14 cellular contexts compared by ENCODE assay signal in the genomic region with DNA sequence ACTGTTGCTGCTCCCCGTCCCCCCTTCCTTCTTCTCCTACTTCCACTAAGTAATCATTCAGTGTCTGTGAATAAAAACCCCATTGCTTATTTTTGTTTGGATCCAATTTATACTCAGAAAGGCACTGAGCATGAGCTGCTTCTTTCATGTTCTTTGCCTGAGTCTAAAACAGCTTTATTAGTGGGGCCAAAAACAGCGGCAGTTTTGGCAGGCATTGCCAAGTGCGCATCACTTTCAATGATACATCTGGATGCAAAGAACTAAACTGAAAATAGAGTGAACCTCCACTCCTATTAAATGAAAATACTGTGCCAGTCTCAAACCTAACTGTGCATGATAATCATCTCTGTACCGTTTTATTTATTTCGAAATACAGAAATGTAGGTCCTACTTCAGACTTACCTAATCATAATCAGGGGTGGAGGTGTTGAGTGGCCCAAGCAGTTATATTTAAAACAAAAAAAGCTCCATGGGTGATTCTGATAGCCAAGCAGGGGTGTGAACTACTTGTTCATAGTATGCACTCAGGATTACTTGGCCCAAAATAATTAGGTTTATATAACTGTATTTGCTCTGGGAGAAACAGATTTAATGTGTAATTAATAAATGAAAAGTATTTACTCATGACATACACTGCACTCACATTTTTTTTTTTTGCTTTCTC. TPM values are rescaled to one million over a fixed set of nuclear protein-coding genes. Genes with fewer than 3 reads are reported as not detected.
A peak's percentile ranks its signal among the peaks of the same experiment; 100 is the strongest.
DNase-seq lines count a peak whose midpoint lies in the region; ATAC-seq and TF ChIP-seq lines count a peak whose summit lies in the region.
"Had no signal": no experiment of that assay in that cellular context is flagged by ENCODE, and none has a peak within 500 bp of the region (broad histone marks: within the 10 kb centered on the region; RNA-seq: fewer than 3 reads in every experiment).

No MANE protein-coding gene starts in this region.

- no peaks in the 10 kb centered on the region for H3K27me3 Mint-ChIP-seq in CD8-positive, alpha-beta memory T cell
- no peaks in the 10 kb centered on the region for H3K27me3 Mint-ChIP-seq in mesothelial cell of epicardium (ENCODE audit: low read depth)

- ATAC-seq in gastrocnemius medialis: no peak
- ATAC-seq: HCT116 had no signal

- TF ChIP-seq POLR2A in gastrocnemius medialis (IDR thresholded peaks at IDR 0.05): no peak

- H3K4me1 Mint-ChIP-seq in CD8-positive, alpha-beta memory T cell: peaks cover 72 to 85% (median 76%) of the 10 kb centered on the region in 3 donors
- H3K4me1 Mint-ChIP-seq in mesothelial cell of epicardium: peaks cover 6% of the 10 kb centered on the region

- no peaks in the 10 kb centered on the region for H3K27me3 ChIP-seq in CD8-positive, alpha-beta memory T cell (ENCODE audit: insufficient read depth, low read length, poor library complexity, severe bottlenecking)
- H3K27me3 ChIP-seq in gastrocnemius medialis: no peaks in the 10 kb centered on the region
- H3K27me3 ChIP-seq: neutrophil, tibial artery had no signal

- no peak for DNase-seq in CD8-positive, alpha-beta memory T cell
- DNase-seq in NCI-H446 (lab: John Stamatoyannopoulos, UW) (peak; percentile 39 to 46), fibroblast of mammary gland (ENCODE audit: low read depth) (peak; percentile 57), mesothelial cell of epicardium (ENCODE audit: low spot score in 2 of 2, unreplicated experiment in 2 of 2) (no peak), NCI-H187 treated with DMSO at 0.1 percent for 48 hours (lab: John Stamatoyannopoulos, UW) (no peak), gastrocnemius medialis (no peak), KBM-7 (no peak)
- DNase-seq: activated CD4-positive, alpha-beta T cell treated with anti-CD3 and anti-CD28 coated beads, Interleukin-2, amount 50 U/mL, for 4 hours; DMS153; NCI-H748 treated with DMSO at 0.1 percent for 48 hours; tibial artery had no signal

- TF ChIP-seq CTCF in fibroblast of mammary gland (conservative IDR thresholded peaks at IDR 0.05; ENCODE audit: control insufficient read depth, insufficient read depth, low read depth, low read length) (no peak), mesothelial cell of epicardium (IDR thresholded peaks at IDR 0.05; ENCODE audit: unreplicated experiment) (no peak), gastrocnemius medialis (IDR thresholded peaks at IDR 0.05 in 4 of 5, conservative IDR thresholded peaks at IDR 0.05 in 1 of 5) (no peak)

- H3K9me3 Mint-ChIP-seq in CD8-positive, alpha-beta memory T cell: no peaks in the 10 kb centered on the region
- no peaks in the 10 kb centered on the region for H3K9me3 Mint-ChIP-seq in mesothelial cell of epicardium
- H3K9me3 Mint-ChIP-seq: activated T-helper 1 cell treated with anti-CD3 and anti-CD28 coated beads, Interleukin-12 subunit alpha, Interleukin-12 subunit beta, Interleukin-2, Interleukin-4 antibody, amounts not matched to agents 30 ng/mL and 10 ng/mL and 1 ng/mL, durations not matched to agents 14 hours and 24 hours and 36 hours had no signal

- H3K27ac ChIP-seq in CD8-positive, alpha-beta memory T cell (ENCODE audit: low read depth, low read length): no peak overlapping the region
- no peak overlapping the region for H3K27ac ChIP-seq in gastrocnemius medialis
- H3K27ac ChIP-seq: neutrophil, tibial artery had no signal

- H3K4me1 ChIP-seq in CD8-positive, alpha-beta memory T cell (ENCODE audit: insufficient read depth, low read length): peaks cover 18% of the 10 kb centered on the region
- H3K4me1 ChIP-seq in gastrocnemius medialis: peaks cover 20 to 26% of the 10 kb centered on the region in 2 donors

- intact Hi-C loops in gastrocnemius medialis (cut with DNase I; ENCODE audit: low total_unique reads): no loop called here

- no peaks in the 10 kb centered on the region for H3K36me3 ChIP-seq in CD8-positive, alpha-beta memory T cell (ENCODE audit: insufficient read depth, low read length)
- no peaks in the 10 kb centered on the region for H3K36me3 ChIP-seq in gastrocnemius medialis
- H3K36me3 ChIP-seq: neutrophil, tibial artery had no signal

- peak overlapping the region in 7 of 8 donors; percentile 5 to 80 (median 54) for H3K27ac Mint-ChIP-seq in CD8-positive, alpha-beta memory T cell
- peak overlapping the region; percentile 36 for H3K27ac Mint-ChIP-seq in mesothelial cell of epicardium
- H3K27ac Mint-ChIP-seq: activated T-helper 1 cell treated with anti-CD3 and anti-CD28 coated beads, Interleukin-12 subunit alpha, Interleukin-12 subunit beta, Interleukin-2, Interleukin-4 antibody, amounts not matched to agents 30 ng/mL and 10 ng/mL and 1 ng/mL, durations not matched to agents 14 hours and 24 hours and 36 hours had no signal

- H3K9me3 ChIP-seq in CD8-positive, alpha-beta memory T cell (ENCODE audit: low read length): no peaks in the 10 kb centered on the region
- no peaks in the 10 kb centered on the region for H3K9me3 ChIP-seq in gastrocnemius medialis
- H3K9me3 ChIP-seq: neutrophil, tibial artery had no signal

- in situ Hi-C loops in gastrocnemius medialis (cut with MboI; ENCODE audit: low sequenced_read_pairs in 4 of 4) (no loop called here), KBM-7 (cut with MboI; ENCODE audit: low pct_unique_long_range_greater_than_20kb, low sequenced_read_pairs) (no loop called here)

- POLR2A ChIA-PET in CD8-positive, alpha-beta memory T cell (lab: Charles Lee): no interaction called here

- H3K36me3 Mint-ChIP-seq in CD8-positive, alpha-beta memory T cell: peaks cover 0 to 5% (median 4%) of the 10 kb centered on the region in 3 donors
- peaks cover 5% of the 10 kb centered on the region for H3K36me3 Mint-ChIP-seq in mesothelial cell of epicardium

- CTCF ChIA-PET in CD8-positive, alpha-beta memory T cell (lab: Charles Lee): no interaction called here

- H3K4me3 ChIP-seq in CD8-positive, alpha-beta memory T cell (ENCODE audit: low read length): no peak overlapping the region
- H3K4me3 ChIP-seq in fibroblast of mammary gland (ENCODE audit: control insufficient read depth, low read depth, low read length) (no peak overlapping the region), gastrocnemius medialis (no peak overlapping the region)
- H3K4me3 ChIP-seq: tibial artery had no signal

- H3K4me3 Mint-ChIP-seq in CD8-positive, alpha-beta memory T cell: peak overlapping the region in 4 of 7 donors; percentile 6 to 45 (median 24)
- no peak overlapping the region for H3K4me3 Mint-ChIP-seq in mesothelial cell of epicardium
- H3K4me3 Mint-ChIP-seq: activated T-helper 1 cell treated with anti-CD3 and anti-CD28 coated beads, Interleukin-12 subunit alpha, Interleukin-12 subunit beta, Interleukin-2, Interleukin-4 antibody, amounts not matched to agents 30 ng/mL and 10 ng/mL and 1 ng/mL, durations not matched to agents 14 hours and 24 hours and 36 hours had no signal

RNA-seq across cellular contexts. Expression of a gene that starts 48.4 kb away (rescaled TPM):
- 10 to 100 TPM; 64.7 to 68.6 TPM for total RNA-seq in CD8-positive, alpha-beta memory T cell
- polyA plus RNA-seq in CD8-positive, alpha-beta memory T cell: 80.8 TPM
- 58.3 to 63.2 TPM (median 61.6 TPM) in 3 replicates for total RNA-seq in mesothelial cell of epicardium
- total RNA-seq in gastrocnemius medialis: 100 to 1,000 TPM in 3 of 4 donors, 10 to 100 TPM in 1; 98.1 to 152 (median 118) TPM

Comparison
In these comparisons a context has a peak if more than half of its experiments do, and no peak if none do; other contexts are left out.
1. DNase-seq: peak in NCI-H446 (2 of 2) and fibroblast of mammary gland (single experiment); none in CD8-positive, alpha-beta memory T cell (0 of 5), mesothelial cell of epicardium (0 of 2), NCI-H187 treated with DMSO at 0.1 percent for 48 hours (single experiment), gastrocnemius medialis (0 of 2) and KBM-7 (single experiment).